ENCODE assay signal across 8 cellular contexts in genomic region chr15:78065973-78066946, GRCh38. TPM values are rescaled to one million over a fixed set of nuclear protein-coding genes. Genes with fewer than 3 reads are reported as not detected.
DNase-seq lines count a peak whose midpoint lies in the region; ATAC-seq and TF ChIP-seq lines count a peak whose summit lies in the region.

No MANE protein-coding gene starts in this region.

- H3K27me3 ChIP-seq in HUES48 (ENCODE audit: control insufficient read depth, insufficient read depth, low read length): no peaks in the 10 kb centered on the region
- no peaks in the 10 kb centered on the region for H3K27me3 ChIP-seq in esophagus (ENCODE audit: control insufficient read depth in 1 of 2, insufficient read depth in 2 of 2, low read length in 2 of 2)
- no peaks in the 10 kb centered on the region for H3K27me3 ChIP-seq in thyroid gland

- H3K4me3 ChIP-seq in HUES48 (ENCODE audit: low read depth, low read length) (no peak overlapping the region), esophagus (ENCODE audit: low read depth in 1 of 2, low read length in 2 of 2) (no peak overlapping the region), thyroid gland (replicated peaks in 1 of 3) (no peak overlapping the region)

- DNase-seq in AG20443 (ENCODE audit: low spot score) (peak; percentile 26), thyroid gland (no peak), NCI-H1105 treated with DMSO at 0.1 percent for 48 hours (lab: John Stamatoyannopoulos, UW) (no peak)
- DNase-seq in activated T-cell treated with anti-CD3 and anti-CD28 coated beads, Interleukin-2, amount 50 U/mL, for 1 hour: no peak
- no peak for DNase-seq in activated CD8-positive, alpha-beta memory T cell treated with anti-CD3 and anti-CD28 coated beads, Interleukin-2, amount 50 U/mL, for 4 hours

- 65 to 69% methylated on average over 7 of the region's 7 CpGs for WGBS in esophagus, 2 donors
- WGBS in thyroid gland, 2 donors: 45 to 58% methylated on average over 7 of the region's 7 CpGs

- peak overlapping the region; percentile 37 for H3K27ac ChIP-seq in HUES48 (ENCODE audit: low read depth, low read length)
- H3K27ac ChIP-seq in esophagus (ENCODE audit: low read depth in 2 of 2, low read length in 1 of 2): peak overlapping the region; percentile 20 to 78
- peak overlapping the region; percentile 76 to 87 (median 78) for H3K27ac ChIP-seq in thyroid gland

- H3K36me3 ChIP-seq in HUES48 (ENCODE audit: control insufficient read depth, insufficient read depth, low read length) (no peaks in the 10 kb centered on the region), esophagus (ENCODE audit: control insufficient read depth in 2 of 2, insufficient read depth in 2 of 2, low read length in 1 of 2) (no peaks in the 10 kb centered on the region), thyroid gland (no peaks in the 10 kb centered on the region)

- H3K9ac ChIP-seq in HUES48 (ENCODE audit: low read depth, low read length): peak overlapping the region; percentile 8; the same call in 1 of the 2 replicates

- H3K9me3 ChIP-seq in HUES48 (ENCODE audit: control insufficient read depth, insufficient read depth, low read length) (no peaks in the 10 kb centered on the region), esophagus (ENCODE audit: control insufficient read depth in 2 of 2, insufficient read depth in 1 of 2, low read depth in 1 of 2, low read length in 1 of 2) (no peaks in the 10 kb centered on the region), thyroid gland (no peaks in the 10 kb centered on the region)

- peaks cover 59% of the 10 kb centered on the region for H3K4me1 ChIP-seq in HUES48 (ENCODE audit: control insufficient read depth, insufficient read depth, low read length)
- H3K4me1 ChIP-seq in esophagus (ENCODE audit: control insufficient read depth in 2 of 2, insufficient read depth in 2 of 2, low read length in 1 of 2): peaks cover 9 to 20% of the 10 kb centered on the region in 2 donors
- peaks cover 80 to 95% of the 10 kb centered on the region in 2 donors for H3K4me1 ChIP-seq in thyroid gland

- no peak for TF ChIP-seq CTCF in thyroid gland (IDR thresholded peaks at IDR 0.05)

- intact Hi-C loops in thyroid gland (cut with DNase I): loop anchor here (10.0 kb wide), 1 partner anchor 79 kb away; the partner anchor contains the start of gene IDH3A

- no peak for TF ChIP-seq POLR2A in thyroid gland (IDR thresholded peaks at IDR 0.05)

- peak; percentile 61 for ATAC-seq in GM19351 (IDR thresholded peaks at IDR 0.05; ENCODE audit: unreplicated experiment)

RNA-seq across cellular contexts. Expression of gene TBC1D2B, which starts 11.3 kb away (rescaled TPM):
- polyA plus RNA-seq in esophagus: 1 to 10 TPM; 5.1 to 7.0 TPM
- 10 to 100 TPM; 32.8 to 54.0 (median 40.1) TPM for total RNA-seq in thyroid gland

RNA-seq across cellular contexts. Expression of gene SH2D7, which starts 26.1 kb away (rescaled TPM):
- not detected for polyA plus RNA-seq in esophagus
- total RNA-seq in thyroid gland: not detected
